In genomic region chr12:96302706-96303310, GRCh38 we compare ENCODE assay signal across 27 cellular contexts.
DNase-seq lines count a peak whose midpoint lies in the region; ATAC-seq and TF ChIP-seq lines count a peak whose summit lies in the region.
"Had no signal": no experiment of that assay in that cellular context is flagged by ENCODE, and none has a peak within 500 bp of the region (broad histone marks: within the 10 kb centered on the region; RNA-seq: fewer than 3 reads in every experiment).

No MANE protein-coding gene starts in this region.

- no peak for ATAC-seq in stimulated activated effector memory CD8-positive, alpha-beta T cell treated with anti-CD3 and anti-CD28 coated beads, Interleukin-12 subunit alpha, Interleukin-12 subunit beta, amount 100 ng/mL, for 72 hours
- no peak for ATAC-seq in GM21786 (IDR thresholded peaks at IDR 0.05; ENCODE audit: unreplicated experiment)
- ATAC-seq: activated CD8-positive, alpha-beta memory T cell treated with anti-CD3 and anti-CD28 coated beads, Interleukin-2, amount 10 ng/mL, durations not matched to agents 7 days and 5 days; GM12878; naive thymus-derived CD8-positive, alpha-beta T cell had no signal

- 80 to 83% methylated on average over 2 of the region's 2 CpGs for WGBS in thyroid gland, 2 donors

- no peaks in the 10 kb centered on the region for H3K9me3 ChIP-seq in HAP-1
- no peaks in the 10 kb centered on the region for H3K9me3 ChIP-seq in thyroid gland
- H3K9me3 ChIP-seq: ascending aorta, heart right ventricle, testis had no signal

- peak; percentile 13 to 26 for DNase-seq in HAP-1 (ENCODE audit: low spot score in 2 of 2)
- DNase-seq in NCI-H1930 (lab: John Stamatoyannopoulos, UW), result peak; percentile 40 to 71
- DNase-seq in neural crest cell (ENCODE audit: low read depth, low spot score), result no peak
- no peak for DNase-seq in ACHN
- no peak for DNase-seq in thyroid gland
- DNase-seq in stimulated activated effector memory CD8-positive, alpha-beta T cell treated with anti-CD3 and anti-CD28 coated beads, Interleukin-12 subunit alpha, Interleukin-12 subunit beta, amount 100 ng/mL, for 72 hours (ENCODE audit: low spot score in 2 of 2), result no peak
- DNase-seq: activated CD4-positive, alpha-beta T cell treated with anti-CD3 and anti-CD28 coated beads, Interleukin-2, amount 50 U/mL, for 1 hour; activated CD8-positive, alpha-beta memory T cell treated with anti-CD3 and anti-CD28 coated beads, Interleukin-2, amount 10 ng/mL, durations not matched to agents 7 days and 5 days; Calu3; central memory CD4-positive, alpha-beta T cell; HCEC 1CT; heart right ventricle; naive thymus-derived CD8-positive, alpha-beta T cell; NCI-H146; testis had no signal

- peak overlapping the region; percentile 78 for H3K27ac ChIP-seq in cingulate gyrus (ENCODE audit: low read depth, low read length)
- H3K27ac ChIP-seq in thyroid gland, result no peak overlapping the region
- H3K27ac ChIP-seq: ascending aorta, C4-2B, epithelial cell of prostate, heart right ventricle, RWPE1, testis, VCaP had no signal

- no peaks in the 10 kb centered on the region for H3K27me3 Mint-ChIP-seq in neural crest cell (ENCODE audit: low read depth)
- H3K27me3 Mint-ChIP-seq: activated CD8-positive, alpha-beta memory T cell treated with anti-CD3 and anti-CD28 coated beads, Interleukin-2, amount 10 ng/mL, durations not matched to agents 7 days and 5 days; activated naive CD4-positive, alpha-beta T cell treated with anti-CD3 and anti-CD28 coated beads, Interleukin-2, amount 50 U/mL, for 24 hours; naive thymus-derived CD8-positive, alpha-beta T cell had no signal

- intact Hi-C loops in thyroid gland (cut with DNase I), result no loop called here

- in situ Hi-C loops in HAP-1 (cut with MboI; ENCODE audit: low sequenced_read_pairs) (no loop called here), ACHN (cut with HindIII; ENCODE audit: low pct_ligation_motif_present, low pct_unique_long_range_greater_than_20kb, low sequenced_read_pairs) (no loop called here)

- peaks cover 23% of the 10 kb centered on the region for H3K4me1 ChIP-seq in HAP-1
- no peaks in the 10 kb centered on the region for H3K4me1 ChIP-seq in thyroid gland
- H3K4me1 ChIP-seq: ascending aorta, testis had no signal

- no peak overlapping the region for H3K4me3 ChIP-seq in HAP-1
- H3K4me3 ChIP-seq in thyroid gland (replicated peaks in 1 of 3), result no peak overlapping the region
- H3K4me3 ChIP-seq: ascending aorta, GM12878, heart right ventricle, smooth muscle cell, testis had no signal

- 0 out of 2 replicates have a peak, but pooled peaks cover 5% of the 10 kb centered on the region for H3K36me3 ChIP-seq in HAP-1 (replicated peaks)
- H3K36me3 ChIP-seq in thyroid gland, result no peaks in the 10 kb centered on the region

- TF ChIP-seq CTCF in neural crest cell (conservative IDR thresholded peaks at IDR 0.05) (no peak), thyroid gland (IDR thresholded peaks at IDR 0.05) (no peak)

- H3K27ac Mint-ChIP-seq in neural crest cell (ENCODE audit: unreplicated experiment), result peak overlapping the region; percentile 50
- H3K27ac Mint-ChIP-seq in stimulated activated effector memory CD8-positive, alpha-beta T cell treated with anti-CD3 and anti-CD28 coated beads, Interleukin-12 subunit alpha, Interleukin-12 subunit beta, amount 100 ng/mL, for 72 hours, result no peak overlapping the region
- H3K27ac Mint-ChIP-seq: activated CD8-positive, alpha-beta memory T cell treated with anti-CD3 and anti-CD28 coated beads, Interleukin-2, amount 10 ng/mL, durations not matched to agents 7 days and 5 days; activated naive CD4-positive, alpha-beta T cell treated with anti-CD3 and anti-CD28 coated beads, Interleukin-2, amount 50 U/mL, for 24 hours; activated T-helper 1 cell treated with anti-CD3 and anti-CD28 coated beads, Interleukin-12 subunit alpha, Interleukin-12 subunit beta, Interleukin-2, Interleukin-4 antibody, amounts not matched to agents 30 ng/mL and 10 ng/mL and 1 ng/mL, durations not matched to agents 14 hours and 24 hours and 36 hours; naive thymus-derived CD8-positive, alpha-beta T cell; T-helper 2 cell treated with Interferon-gamma antibody and Interleukin-4, amounts not matched to agents 5 μg/mL and 100 μg/mL, for 36 hours had no signal

- peaks cover 10% of the 10 kb centered on the region for H3K36me3 Mint-ChIP-seq in neural crest cell (ENCODE audit: low read depth)
- H3K36me3 Mint-ChIP-seq in stimulated activated effector memory CD8-positive, alpha-beta T cell treated with anti-CD3 and anti-CD28 coated beads, Interleukin-12 subunit alpha, Interleukin-12 subunit beta, amount 100 ng/mL, for 72 hours, result peaks cover 41% of the 10 kb centered on the region

- H3K27me3 ChIP-seq in HAP-1 (ENCODE audit: low read depth) (no peaks in the 10 kb centered on the region), thyroid gland (no peaks in the 10 kb centered on the region)
- H3K27me3 ChIP-seq: ascending aorta, heart right ventricle, testis had no signal

- H3K9me3 Mint-ChIP-seq in neural crest cell, result no peaks in the 10 kb centered on the region
- no peaks in the 10 kb centered on the region for H3K9me3 Mint-ChIP-seq in stimulated activated effector memory CD8-positive, alpha-beta T cell treated with anti-CD3 and anti-CD28 coated beads, Interleukin-12 subunit alpha, Interleukin-12 subunit beta, amount 100 ng/mL, for 72 hours
- H3K9me3 Mint-ChIP-seq: activated naive CD4-positive, alpha-beta T cell treated with anti-CD3 and anti-CD28 coated beads, Interleukin-2, amount 50 U/mL, for 24 hours; activated T-helper 1 cell treated with anti-CD3 and anti-CD28 coated beads, Interleukin-12 subunit alpha, Interleukin-12 subunit beta, Interleukin-2, Interleukin-4 antibody, amounts not matched to agents 30 ng/mL and 10 ng/mL and 1 ng/mL, durations not matched to agents 14 hours and 24 hours and 36 hours; naive thymus-derived CD8-positive, alpha-beta T cell; T-helper 2 cell treated with Interferon-gamma antibody and Interleukin-4, amounts not matched to agents 5 μg/mL and 100 μg/mL, for 36 hours had no signal

- H3K4me1 Mint-ChIP-seq in neural crest cell, result peaks cover 22% of the 10 kb centered on the region
- H3K4me1 Mint-ChIP-seq in stimulated activated effector memory CD8-positive, alpha-beta T cell treated with anti-CD3 and anti-CD28 coated beads, Interleukin-12 subunit alpha, Interleukin-12 subunit beta, amount 100 ng/mL, for 72 hours, result peaks cover 6% of the 10 kb centered on the region

- no peak for TF ChIP-seq POLR2A in thyroid gland (IDR thresholded peaks at IDR 0.05)

- H3K4me3 Mint-ChIP-seq in neural crest cell, result no peak overlapping the region
- no peak overlapping the region for H3K4me3 Mint-ChIP-seq in stimulated activated effector memory CD8-positive, alpha-beta T cell treated with anti-CD3 and anti-CD28 coated beads, Interleukin-12 subunit alpha, Interleukin-12 subunit beta, amount 100 ng/mL, for 72 hours
- H3K4me3 Mint-ChIP-seq: activated CD8-positive, alpha-beta memory T cell treated with anti-CD3 and anti-CD28 coated beads, Interleukin-2, amount 10 ng/mL, durations not matched to agents 7 days and 5 days; activated naive CD4-positive, alpha-beta T cell treated with anti-CD3 and anti-CD28 coated beads, Interleukin-2, amount 50 U/mL, for 24 hours; activated T-helper 1 cell treated with anti-CD3 and anti-CD28 coated beads, Interleukin-12 subunit alpha, Interleukin-12 subunit beta, Interleukin-2, Interleukin-4 antibody, amounts not matched to agents 30 ng/mL and 10 ng/mL and 1 ng/mL, durations not matched to agents 14 hours and 24 hours and 36 hours; naive thymus-derived CD8-positive, alpha-beta T cell; T-helper 2 cell treated with Interferon-gamma antibody and Interleukin-4, amounts not matched to agents 5 μg/mL and 100 μg/mL, for 36 hours had no signal

Comparison
In these comparisons a context has a peak if more than half of its experiments do, and no peak if none do; other contexts are left out.
1. DNase-seq: peak in HAP-1 (2 of 2) and NCI-H1930 (2 of 2); none in neural crest cell (single experiment), ACHN (single experiment), thyroid gland (0 of 2) and stimulated activated effector memory CD8-positive, alpha-beta T cell treated with anti-CD3 and anti-CD28 coated beads, Interleukin-12 subunit alpha, Interleukin-12 subunit beta, amount 100 ng/mL, for 72 hours (0 of 2).